Comparison of ENCODE assay signal across 8 cellular contexts in genomic region chr3:99532246-99532645, GRCh38.
DNase-seq lines count a peak whose midpoint lies in the region; ATAC-seq and TF ChIP-seq lines count a peak whose summit lies in the region.

No MANE protein-coding gene starts in this region.

- dilution Hi-C loops in mammary epithelial cell (cut with HindIII; ENCODE audit: low sequenced_read_pairs), result no loop called here

- H4K20me1 ChIP-seq in GM23338 (replicated peaks; ENCODE audit: insufficient read depth), result no peaks in the 10 kb centered on the region
- H4K20me1 ChIP-seq in mammary epithelial cell (ENCODE audit: insufficient read depth, low read length), result no peaks in the 10 kb centered on the region

- H3K9me2 ChIP-seq in GM23338 (ENCODE audit: insufficient read depth), result no peaks in the 10 kb centered on the region

- H3K36me3 ChIP-seq in GM23338 (ENCODE audit: insufficient read depth) (no peaks in the 10 kb centered on the region), mammary epithelial cell (ENCODE audit: insufficient read depth, low read length) (no peaks in the 10 kb centered on the region)

- no peak overlapping the region for H3K27ac ChIP-seq in GM23338 (ENCODE audit: low read depth)
- no peak overlapping the region for H3K27ac ChIP-seq in mammary epithelial cell (ENCODE audit: insufficient read depth, low read depth, low read length)

- H3K4me1 ChIP-seq in GM23338 (ENCODE audit: insufficient read depth) (peaks cover 18% of the 10 kb centered on the region), mammary epithelial cell (ENCODE audit: insufficient read depth, low read length) (peaks cover 12% of the 10 kb centered on the region)

- H3K4me1 Mint-ChIP-seq in GM23338, result peaks cover 18% of the 10 kb centered on the region

- no peak overlapping the region for H3K4me2 ChIP-seq in GM23338
- no peak overlapping the region for H3K4me2 ChIP-seq in mammary epithelial cell (ENCODE audit: insufficient read depth, low read depth, low read length)

- TF ChIP-seq POLR2A in NB4 (IDR thresholded peaks at IDR 0.05; ENCODE audit: extremely low read depth, insufficient read length), result no peak

- intact Hi-C loops in mammary epithelial cell (cut with micrococcal nuclease), result loop anchor here (1.0 to 10.0 kb wide), 4 partner anchors 33 to 418 kb away; no protein-coding TSS in a partner anchor

- H3K9me3 Mint-ChIP-seq in GM23338, result no peaks in the 10 kb centered on the region

- CTCF ChIA-PET in mammary epithelial cell (lab: Charles Lee; ENCODE audit: low non-redundant PET), result interaction anchor here (0.9 kb wide), 1 partner anchor 243 kb away, joined by 4 read pairs; no protein-coding TSS in a partner anchor

- no peaks in the 10 kb centered on the region for H3K36me3 Mint-ChIP-seq in GM23338 (ENCODE audit: low read depth)

- H3K4me3 ChIP-seq in GM23338 (no peak overlapping the region), NB4 (ENCODE audit: low read depth, low read length) (no peak overlapping the region), mammary epithelial cell (replicated peaks in 1 of 3; ENCODE audit: insufficient read depth in 1 of 3, low read depth in 2 of 3, low read length in 3 of 3) (no peak overlapping the region)

- in situ Hi-C loops in mammary epithelial cell (cut with MboI; ENCODE audit: low sequenced_read_pairs in 2 of 2), result no loop called here

- no peak overlapping the region for H3K9ac ChIP-seq in mammary epithelial cell (ENCODE audit: insufficient read depth, low read length)

- H3K27me3 Mint-ChIP-seq in GM23338 (ENCODE audit: insufficient read depth, low read depth, poor library complexity), result no peaks in the 10 kb centered on the region

- H3K79me2 ChIP-seq in GM23338 (replicated peaks; ENCODE audit: insufficient read depth), result no peaks in the 10 kb centered on the region
- H3K79me2 ChIP-seq in mammary epithelial cell (ENCODE audit: insufficient read depth, low read length), result no peaks in the 10 kb centered on the region

- no peak overlapping the region for H3K4me3 Mint-ChIP-seq in GM23338

- no peak overlapping the region for H2AFZ ChIP-seq in GM23338
- H2AFZ ChIP-seq in mammary epithelial cell (ENCODE audit: low read depth, low read length), result no peak overlapping the region

- DNase-seq in NCI-H510A treated with DMSO at 0.1 percent for 48 hours (lab: John Stamatoyannopoulos, UW), result peak; percentile 0
- no peak for DNase-seq in NCI-H510A (lab: John Stamatoyannopoulos, UW)
- peak; percentile 95 for DNase-seq in GM23338 (ENCODE audit: low spot score)
- DNase-seq in NB4 (ENCODE audit: low read depth), result peak; percentile 58
- peak; percentile 54 for DNase-seq in mammary epithelial cell
- peak; percentile 63 for DNase-seq in left kidney (ENCODE audit: low read depth, low spot score)
- DNase-seq in occipital lobe (lab: John Stamatoyannopoulos, UW), result no peak

- H3F3A ChIP-seq in GM23338 (replicated peaks; ENCODE audit: low read depth), result no peaks in the 10 kb centered on the region

- H3K27me3 ChIP-seq in GM23338 (ENCODE audit: insufficient read depth) (no peaks in the 10 kb centered on the region), mammary epithelial cell (ENCODE audit: insufficient read depth, low read length) (no peaks in the 10 kb centered on the region)

- no TSS peak for BruUV-seq in mammary epithelial cell (replicated peaks; lab: Mats Ljungman, UMichigan)

- ATAC-seq in GM23338, result peak; percentile 99
- ATAC-seq in HG03520 (IDR thresholded peaks at IDR 0.05; ENCODE audit: unreplicated experiment), result no peak

- no peak overlapping the region for H3K27ac Mint-ChIP-seq in GM23338

- 87% methylated on average over 2 of the region's 2 CpGs for WGBS in mammary epithelial cell (ENCODE audit: low coverage, missing lambda C conversion rate)

- no peaks in the 10 kb centered on the region for H3K9me3 ChIP-seq in mammary epithelial cell (replicated peaks; ENCODE audit: insufficient read depth, low read length)

- TF ChIP-seq CTCF in GM23338 (conservative IDR thresholded peaks at IDR 0.05; ENCODE audit: low read depth in 2 of 2) (peak; percentile 85 to 90), NB4 (IDR thresholded peaks at IDR 0.05; ENCODE audit: low read depth, low read length) (peak; percentile 82), mammary epithelial cell (conservative IDR thresholded peaks at IDR 0.05 in 1 of 2, IDR thresholded peaks at IDR 0.05 in 1 of 2; ENCODE audit: extremely low read depth in 1 of 2, insufficient read depth in 1 of 2, low read depth in 1 of 2, low read length in 2 of 2) (peak; percentile 60 to 86)

TF ChIP-seq in GM23338, 12 proteins besides CTCF, POLR2A, EP300 and RAD21:
- TF ChIP-seq ZNF462 (CRISPR knock-in tag; IDR thresholded peaks at IDR 0.05) (peak; percentile 59; the same call in 1 of the 2 replicates), STAT1 (IDR thresholded peaks at IDR 0.05; ENCODE audit: unreplicated experiment) (no peak), NANOG (IDR thresholded peaks at IDR 0.05; ENCODE audit: borderline replicate concordance) (no peak), ETS1 (IDR thresholded peaks at IDR 0.05) (no peak), CREB1 (CRISPR knock-in tag; IDR thresholded peaks at IDR 0.05; ENCODE audit: low read depth) (no peak)

Comparison
In these comparisons a context has a peak if more than half of its experiments do, and no peak if none do; other contexts are left out.
1. DNase-seq: peak in NCI-H510A treated with DMSO at 0.1 percent for 48 hours (single experiment), GM23338 (single experiment), NB4 (single experiment), mammary epithelial cell (single experiment) and left kidney (single experiment); none in NCI-H510A (single experiment) and occipital lobe (single experiment).
2. Peak in every context shown above with its lines, with median percentiles within 50 percentile points of each other: CTCF ChIP-seq.